Comparison of ENCODE assay signal across 9 cellular contexts in genomic region chr1:156493749-156494148, GRCh38. TPM values are rescaled to one million over a fixed set of nuclear protein-coding genes. Genes with fewer than 3 reads are reported as not detected.
DNase-seq lines count a peak whose midpoint lies in the region; ATAC-seq and TF ChIP-seq lines count a peak whose summit lies in the region.
"Had no signal": no experiment of that assay in that cellular context is flagged by ENCODE, and none has a peak within 500 bp of the region (broad histone marks: within the 10 kb centered on the region; RNA-seq: fewer than 3 reads in every experiment).

No MANE protein-coding gene starts in this region.

- peak overlapping the region; percentile 31 to 71 for H3K27ac ChIP-seq in testis
- no peak overlapping the region for H3K27ac ChIP-seq in SK-N-SH (ENCODE audit: low read depth in 2 of 2, low read length in 1 of 2)

- peaks cover 98% of the 10 kb centered on the region for H3K4me1 Mint-ChIP-seq in activated CD4-positive, alpha-beta memory T cell treated with anti-CD3 and anti-CD28 coated beads for 36 hours (ENCODE audit: low read depth)
- H3K4me1 Mint-ChIP-seq in activated CD4-positive, alpha-beta memory T cell treated with anti-CD3 and anti-CD28 coated beads, Interleukin-2, amount 10 ng/mL, durations not matched to agents 7 days and 5 days: peaks cover 82% of the 10 kb centered on the region
- H3K4me1 Mint-ChIP-seq in activated T-helper 17 cell treated with anti-CD3 and anti-CD28 coated beads, Interleukin-2, amount 50 U/mL, for 72 hours: peaks cover 83% of the 10 kb centered on the region

- H3K27me3 ChIP-seq in testis (no peaks in the 10 kb centered on the region), SK-N-SH (ENCODE audit: insufficient read depth) (no peaks in the 10 kb centered on the region)

- H3K9ac ChIP-seq in SK-N-SH: no peak overlapping the region

- H3K4me3 ChIP-seq in mucosa of descending colon (no peak overlapping the region), testis (no peak overlapping the region), SK-N-SH (ENCODE audit: low read depth in 2 of 2, low read length in 1 of 2) (no peak overlapping the region)

- peaks cover 95% of the 10 kb centered on the region for H3K4me1 ChIP-seq in mucosa of descending colon (ENCODE audit: low read depth)
- peaks cover 100% of the 10 kb centered on the region for H3K4me1 ChIP-seq in testis
- peaks cover 50 to 76% of the 10 kb centered on the region in 2 experiments for H3K4me1 ChIP-seq in SK-N-SH (ENCODE audit: control insufficient read depth in 1 of 2, insufficient read depth in 2 of 2, low read depth in 1 of 2, low read length in 1 of 2)

- no peaks in the 10 kb centered on the region for H3K27me3 Mint-ChIP-seq in activated CD4-positive, alpha-beta memory T cell treated with anti-CD3 and anti-CD28 coated beads for 36 hours
- no peaks in the 10 kb centered on the region for H3K27me3 Mint-ChIP-seq in activated CD4-positive, alpha-beta memory T cell treated with anti-CD3 and anti-CD28 coated beads, Interleukin-2, amount 10 ng/mL, durations not matched to agents 7 days and 5 days
- no peaks in the 10 kb centered on the region for H3K27me3 Mint-ChIP-seq in activated T-helper 17 cell treated with anti-CD3 and anti-CD28 coated beads, Interleukin-2, amount 50 U/mL, for 72 hours

- TF ChIP-seq RAD21 in SK-N-SH (IDR thresholded peaks at IDR 0.05; ENCODE audit: low read length): no peak

- no peak overlapping the region for H2AFZ ChIP-seq in SK-N-SH (ENCODE audit: low read depth)

- POLR2A ChIA-PET in activated CD4-positive, alpha-beta memory T cell treated with anti-CD3 and anti-CD28 coated beads for 36 hours (lab: Charles Lee): no interaction called here
- POLR2A ChIA-PET in activated CD4-positive, alpha-beta memory T cell treated with anti-CD3 and anti-CD28 coated beads, Interleukin-2, amount 10 ng/mL, durations not matched to agents 7 days and 5 days (lab: Charles Lee): interaction anchor here (0.8 kb wide), 1 partner anchor 12 kb away, joined by 3 read pairs; no protein-coding TSS in a partner anchor
- POLR2A ChIA-PET in SK-N-SH (lab: Yijun Ruan, JAX): no interaction called here

- H3K9me2 ChIP-seq in SK-N-SH: no peaks in the 10 kb centered on the region

- no peak for DNase-seq in activated CD4-positive, alpha-beta memory T cell treated with anti-CD3 and anti-CD28 coated beads for 36 hours
- no peak for DNase-seq in activated CD4-positive, alpha-beta memory T cell treated with anti-CD3 and anti-CD28 coated beads, Interleukin-2, amount 10 ng/mL, durations not matched to agents 7 days and 5 days
- DNase-seq in mucosa of descending colon: peak in 2 of 3 donors; percentile 23 to 40
- no peak for DNase-seq in testis
- DNase-seq in SK-N-SH: no peak
- no peak for DNase-seq in GM03348 (ENCODE audit: low spot score)
- DNase-seq in epidermal melanocyte (ENCODE audit: insufficient read length, low spot score): no peak
- DNase-seq: NCI-H774 had no signal

- H3K9me3 Mint-ChIP-seq in activated CD4-positive, alpha-beta memory T cell treated with anti-CD3 and anti-CD28 coated beads for 36 hours: no peaks in the 10 kb centered on the region
- H3K9me3 Mint-ChIP-seq in activated CD4-positive, alpha-beta memory T cell treated with anti-CD3 and anti-CD28 coated beads, Interleukin-2, amount 10 ng/mL, durations not matched to agents 7 days and 5 days: no peaks in the 10 kb centered on the region
- no peaks in the 10 kb centered on the region for H3K9me3 Mint-ChIP-seq in activated T-helper 17 cell treated with anti-CD3 and anti-CD28 coated beads, Interleukin-2, amount 50 U/mL, for 72 hours

- no peak for TF ChIP-seq CTCF in mucosa of descending colon (IDR thresholded peaks at IDR 0.05)
- no peak for TF ChIP-seq CTCF in testis (IDR thresholded peaks at IDR 0.05)
- no peak for TF ChIP-seq CTCF in SK-N-SH (IDR thresholded peaks at IDR 0.05)

- no peaks in the 10 kb centered on the region for H3F3A ChIP-seq in SK-N-SH (replicated peaks; ENCODE audit: insufficient read depth)

- H4K20me1 ChIP-seq in SK-N-SH (ENCODE audit: insufficient read depth): peaks cover 100% of the 10 kb centered on the region

- no peak overlapping the region for H3K4me2 ChIP-seq in SK-N-SH

- peak overlapping the region; percentile 30 for H3K27ac Mint-ChIP-seq in activated CD4-positive, alpha-beta memory T cell treated with anti-CD3 and anti-CD28 coated beads for 36 hours
- H3K27ac Mint-ChIP-seq in activated CD4-positive, alpha-beta memory T cell treated with anti-CD3 and anti-CD28 coated beads, Interleukin-2, amount 10 ng/mL, durations not matched to agents 7 days and 5 days: no peak overlapping the region
- H3K27ac Mint-ChIP-seq in activated T-helper 17 cell treated with anti-CD3 and anti-CD28 coated beads, Interleukin-2, amount 50 U/mL, for 72 hours: peak overlapping the region; percentile 75

- H3K36me3 ChIP-seq in mucosa of descending colon (ENCODE audit: low read depth) (no peaks in the 10 kb centered on the region), testis (ENCODE audit: low read depth, missing control alignments) (no peaks in the 10 kb centered on the region), SK-N-SH (replicated peaks in 1 of 2; ENCODE audit: control insufficient read depth in 1 of 2, insufficient read depth in 2 of 2, low read length in 1 of 2) (peaks cover 3 to 6% of the 10 kb centered on the region in 2 experiments)

- CTCF ChIA-PET in activated CD4-positive, alpha-beta memory T cell treated with anti-CD3 and anti-CD28 coated beads for 36 hours (lab: Charles Lee): interaction anchor here (1.6 to 5.6 kb wide), 2 partner anchors 13 to 108 kb away, joined by 4 to 64 read pairs; no protein-coding TSS in a partner anchor
- CTCF ChIA-PET in activated CD4-positive, alpha-beta memory T cell treated with anti-CD3 and anti-CD28 coated beads, Interleukin-2, amount 10 ng/mL, durations not matched to agents 7 days and 5 days (lab: Charles Lee): no interaction called here
- CTCF ChIA-PET in SK-N-SH (lab: Yijun Ruan, JAX): interaction anchor here (6.2 kb wide), 1 partner anchor 12 kb away, joined by 50 read pairs; no protein-coding TSS in a partner anchor

- H3K4me3 Mint-ChIP-seq in activated CD4-positive, alpha-beta memory T cell treated with anti-CD3 and anti-CD28 coated beads for 36 hours: no peak overlapping the region
- H3K4me3 Mint-ChIP-seq in activated CD4-positive, alpha-beta memory T cell treated with anti-CD3 and anti-CD28 coated beads, Interleukin-2, amount 10 ng/mL, durations not matched to agents 7 days and 5 days: no peak overlapping the region
- peak overlapping the region; percentile 61 for H3K4me3 Mint-ChIP-seq in activated T-helper 17 cell treated with anti-CD3 and anti-CD28 coated beads, Interleukin-2, amount 50 U/mL, for 72 hours

- H3K79me2 ChIP-seq in SK-N-SH (ENCODE audit: insufficient read depth): peaks cover 100% of the 10 kb centered on the region

- no peak for TF ChIP-seq EP300 in SK-N-SH (IDR thresholded peaks at IDR 0.05; ENCODE audit: borderline replicate concordance in 1 of 2, low read depth in 1 of 2, low read length in 1 of 2)

- no peak for ATAC-seq in activated T-helper 17 cell treated with anti-CD3 and anti-CD28 coated beads, Interleukin-2, amount 50 U/mL, for 72 hours (replicated peaks)
- ATAC-seq in mucosa of descending colon: no peak

- intact Hi-C loops in activated CD4-positive, alpha-beta memory T cell treated with anti-CD3 and anti-CD28 coated beads for 36 hours (cut with micrococcal nuclease): no loop called here
- intact Hi-C loops in mucosa of descending colon (cut with DNase I, micrococcal nuclease) (no loop called here), testis (cut with DNase I; ENCODE audit: low total_unique reads) (no loop called here)

- H3K9me3 ChIP-seq in mucosa of descending colon: no peaks in the 10 kb centered on the region
- H3K9me3 ChIP-seq in testis: no peaks in the 10 kb centered on the region
- H3K9me3 ChIP-seq in SK-N-SH: no peaks in the 10 kb centered on the region

- H3K36me3 Mint-ChIP-seq in activated CD4-positive, alpha-beta memory T cell treated with anti-CD3 and anti-CD28 coated beads for 36 hours: no peaks in the 10 kb centered on the region
- H3K36me3 Mint-ChIP-seq in activated CD4-positive, alpha-beta memory T cell treated with anti-CD3 and anti-CD28 coated beads, Interleukin-2, amount 10 ng/mL, durations not matched to agents 7 days and 5 days (ENCODE audit: low read depth): peaks cover 21% of the 10 kb centered on the region
- peaks cover 58% of the 10 kb centered on the region for H3K36me3 Mint-ChIP-seq in activated T-helper 17 cell treated with anti-CD3 and anti-CD28 coated beads, Interleukin-2, amount 50 U/mL, for 72 hours (ENCODE audit: low read depth)

- no peak for TF ChIP-seq POLR2A in testis (IDR thresholded peaks at IDR 0.05)

TF ChIP-seq in SK-N-SH, 30 proteins besides CTCF, POLR2A, EP300 and RAD21 (continues in another document):
- no peak for TF ChIP-seq SMC3 (IDR thresholded peaks at IDR 0.05; ENCODE audit: low read depth, low read length)
- TF ChIP-seq POLR2AphosphoS5 (IDR thresholded peaks at IDR 0.05; ENCODE audit: low read depth, low read length): no peak
- no peak for TF ChIP-seq MEF2A (IDR thresholded peaks at IDR 0.05; ENCODE audit: borderline replicate concordance, low read depth)
- no peak for TF ChIP-seq ELF1 (IDR thresholded peaks at IDR 0.05)
- no peak for TF ChIP-seq MXI1 (IDR thresholded peaks at IDR 0.05; ENCODE audit: low read depth, low read length)
- TF ChIP-seq MAX (IDR thresholded peaks at IDR 0.05; ENCODE audit: low read depth): no peak
- TF ChIP-seq TAF1 (IDR thresholded peaks at IDR 0.05; ENCODE audit: borderline replicate concordance, low read depth, low read length): no peak
- no peak for TF ChIP-seq GABPA (IDR thresholded peaks at IDR 0.05; ENCODE audit: low read depth)

RNA-seq across cellular contexts. Expression of gene MEF2D, which starts 6.8 kb away (rescaled TPM):
- 10 to 100 TPM; 35.9 to 39.7 TPM for total RNA-seq in activated CD4-positive, alpha-beta memory T cell treated with anti-CD3 and anti-CD28 coated beads for 36 hours
- 10 to 100 TPM; 49.5 to 52.1 TPM for total RNA-seq in activated CD4-positive, alpha-beta memory T cell treated with anti-CD3 and anti-CD28 coated beads, Interleukin-2, amount 10 ng/mL, durations not matched to agents 7 days and 5 days
- total RNA-seq in activated T-helper 17 cell treated with anti-CD3 and anti-CD28 coated beads, Interleukin-2, amount 50 U/mL, for 72 hours: 10 to 100 TPM; 34.4 to 68.5 TPM
- total RNA-seq in mucosa of descending colon (100 to 1,000 TPM in 1 of 3 donors, 10 to 100 TPM in 2; 56.8 to 103 (median 61.9) TPM), testis (100 to 1,000 TPM in 1 of 2 donors, 10 to 100 TPM in 1; 96.8 to 113 TPM)
- polyA plus RNA-seq in testis (ENCODE audit: insufficient read depth, low read depth, low replicate concordance) (34.4 TPM), SK-N-SH (2012; rRNA removed) (14.3 and 16.0 TPM in 2 replicates)
- polyA plus RNA-seq in SK-N-SH (2012; cell fraction: cytosol; rRNA removed): 10.5 and 12.4 TPM in 2 replicates
- 38.6 and 41.0 TPM in 2 replicates for polyA plus RNA-seq in SK-N-SH (2012; cell fraction: nucleus; rRNA removed)

Comparison
In these comparisons a context has a peak if more than half of its experiments do, and no peak if none do; other contexts are left out.
1. DNase-seq: peak in mucosa of descending colon (2 of 3); none in activated CD4-positive, alpha-beta memory T cell treated with anti-CD3 and anti-CD28 coated beads for 36 hours (single experiment), activated CD4-positive, alpha-beta memory T cell treated with anti-CD3 and anti-CD28 coated beads, Interleukin-2, amount 10 ng/mL, durations not matched to agents 7 days and 5 days (single experiment), testis (single experiment), SK-N-SH (single experiment), GM03348 (single experiment) and epidermal melanocyte (single experiment).
2. H3K27ac ChIP-seq: peak in testis (2 of 2); none in SK-N-SH (0 of 2).